In the genomic region with DNA sequence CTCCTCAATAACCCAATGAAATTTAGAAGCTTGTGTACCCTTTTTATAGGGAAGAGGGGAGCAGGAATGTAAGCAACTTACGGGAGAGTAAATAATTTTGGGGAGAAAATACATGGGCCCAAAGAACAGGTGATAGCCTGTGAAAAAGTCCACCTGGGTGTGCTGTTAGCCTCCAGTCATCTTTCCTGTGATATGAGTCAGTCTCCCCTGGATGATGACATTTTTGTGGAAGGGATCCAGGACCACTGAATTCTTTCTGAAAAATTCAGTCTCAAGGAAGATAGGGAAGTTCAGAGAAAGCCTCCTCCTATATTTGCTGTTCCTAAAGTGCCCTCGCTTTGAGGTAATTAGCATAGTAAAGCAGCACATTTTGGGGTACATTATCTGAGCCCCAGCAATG, we compare ENCODE assay signal across 28 cellular contexts.
"Had no signal": no experiment of that assay in that cellular context is flagged by ENCODE, and none has a peak within 500 bp of the region (broad histone marks: within the 10 kb centered on the region; RNA-seq: fewer than 3 reads in every experiment).

No MANE protein-coding gene starts in this region.

- H3K9me3 ChIP-seq: heart right ventricle, mucosa of descending colon, prostate gland, sigmoid colon, suprapubic skin, transverse colon, upper lobe of right lung, vagina had no signal

- DNase-seq: dorsolateral prefrontal cortex; effector CD4-positive, alpha-beta T cell; foreskin fibroblast; glutamatergic neuron; heart right ventricle; hippocampal formation; immature natural killer cell; islet precursor cell; kidney glomerular epithelial cell; left ventricle myocardium superior; mesenchymal stem cell; mucosa of descending colon; naive B cell; nucleus accumbens; right cardiac atrium; sigmoid colon; stimulated activated CD4-positive, alpha-beta T cell treated with anti-CD3 and anti-CD28 coated beads, Interleukin-4, amount 100 ng/mL, for 4 hours; transverse colon; upper lobe of right lung had no signal

- H3K4me1 ChIP-seq: heart right ventricle, prostate gland, sigmoid colon, suprapubic skin, transverse colon, upper lobe of right lung, vagina had no signal

- H3K4me3 ChIP-seq: dorsolateral prefrontal cortex, heart right ventricle, lung, mucosa of descending colon, prostate gland, sigmoid colon, suprapubic skin, transverse colon, upper lobe of right lung, vagina had no signal

- ATAC-seq: esophagus mucosa; heart right ventricle; left ventricle myocardium superior; mucosa of descending colon; natural killer cell treated with Interleukin-12 subunit alpha and Interleukin-12 subunit beta and Interleukin-15 and Interleukin-18, amount 100 ng/mL, for 72 hours; right cardiac atrium; stimulated activated memory B cell treated with anti-CD40 and anti-IgM and Interleukin-4, amounts not matched to agents 10 μg/mL and 1 μg/mL and 100 μg/mL, for 72 hours; upper lobe of right lung had no signal

- FAIRE-seq: colon had no signal

- H3K27me3 ChIP-seq: sigmoid colon, upper lobe of right lung, vagina had no signal

- H3K36me3 ChIP-seq: heart right ventricle, prostate gland, sigmoid colon, suprapubic skin, transverse colon, upper lobe of right lung, vagina had no signal

- H3K27ac ChIP-seq: dorsolateral prefrontal cortex, epithelial cell of prostate, heart right ventricle, prostate gland, sigmoid colon, suprapubic skin, transverse colon, upper lobe of right lung, vagina had no signal
